In genomic region chr16:66399930-66400329, GRCh38 we compare ENCODE assay signal across 1 cellular context.
TF ChIP-seq lines count a peak whose summit lies in the region.

No MANE protein-coding gene starts in this region.

TF ChIP-seq in H1, 55 proteins besides CTCF, POLR2A, EP300 and RAD21 (continued from another document):
- no peak for TF ChIP-seq SIN3A (conservative IDR thresholded peaks at IDR 0.05 in 1 of 2, IDR thresholded peaks at IDR 0.05 in 1 of 2; ENCODE audit: low read depth in 1 of 2, low read length in 2 of 2)
- TF ChIP-seq SIX5 (IDR thresholded peaks at IDR 0.05; ENCODE audit: low read depth, low read length): no peak
- no peak for TF ChIP-seq JUN (IDR thresholded peaks at IDR 0.05; ENCODE audit: low read depth, low read length)
- no peak for TF ChIP-seq PHF8 (conservative IDR thresholded peaks at IDR 0.05; ENCODE audit: low read depth, low read length)
- TF ChIP-seq KDM5A (IDR thresholded peaks at IDR 0.05; ENCODE audit: low read length): no peak
- TF ChIP-seq POU5F1 (IDR thresholded peaks at IDR 0.05; ENCODE audit: low read depth, low read length): no peak
- TF ChIP-seq POLR2AphosphoS5 (IDR thresholded peaks at IDR 0.05; ENCODE audit: low read depth, low read length): no peak
TF ChIP-seq in H1: peak in this region for 0.
